Comparison of ENCODE assay signal across 15 cellular contexts in genomic region chr5:158050401-158050800, GRCh38.
A peak's percentile ranks its signal among the peaks of the same experiment; 100 is the strongest.
DNase-seq lines count a peak whose midpoint lies in the region; ATAC-seq, FAIRE-seq and TF ChIP-seq lines count a peak whose summit lies in the region.
"Had no signal": no experiment of that assay in that cellular context is flagged by ENCODE, and none has a peak within 500 bp of the region (broad histone marks: within the 10 kb centered on the region; RNA-seq: fewer than 3 reads in every experiment).

No MANE protein-coding gene starts in this region.

- peak overlapping the region; percentile 45 for H3K4me2 ChIP-seq in astrocyte (ENCODE audit: low read length)

- H3K4me3 ChIP-seq in astrocyte (ENCODE audit: insufficient read depth, low read depth, low read length) (no peak overlapping the region), gastroesophageal sphincter (no peak overlapping the region)
- H3K4me3 ChIP-seq: GM12878, K562 had no signal

- DNase-seq in GM03348 (ENCODE audit: low spot score) (peak; percentile 44), astrocyte (ENCODE audit: low read depth) (peak; percentile 51), hepatic stellate cell (ENCODE audit: low spot score) (peak; percentile 16), hippocampal formation (lab: John Stamatoyannopoulos, UW) (no peak), cardiac septum (ENCODE audit: low spot score) (no peak)
- DNase-seq: NCI-H1694 treated with DMSO at 0.1 percent for 48 hours, NCI-H774, SHP77 had no signal

- H3K36me3 Mint-ChIP-seq in astrocyte (ENCODE audit: low read depth, unreplicated experiment) = no peaks in the 10 kb centered on the region

- H3K79me2 ChIP-seq in astrocyte (ENCODE audit: insufficient read depth, low read length) = no peaks in the 10 kb centered on the region

- no peaks in the 10 kb centered on the region for H3K27me3 Mint-ChIP-seq in astrocyte (ENCODE audit: low read depth, unreplicated experiment)

- H4K20me1 ChIP-seq in astrocyte (ENCODE audit: insufficient read depth, low read length) = no peaks in the 10 kb centered on the region

- no peak for FAIRE-seq in astrocyte (lab: Jason Lieb, UNC)
- FAIRE-seq: GM12878, GM18507, K562 had no signal

- H3K4me1 ChIP-seq in astrocyte (ENCODE audit: insufficient read depth, low read length) = peaks cover 16% of the 10 kb centered on the region
- H3K4me1 ChIP-seq in gastroesophageal sphincter = peaks cover 0 to 19% (median 0%) of the 10 kb centered on the region in 3 donors

- H3K9me3 ChIP-seq in astrocyte (ENCODE audit: insufficient read depth, low read depth, low read length) (no peaks in the 10 kb centered on the region), gastroesophageal sphincter (no peaks in the 10 kb centered on the region)

- H3K4me1 Mint-ChIP-seq in astrocyte (ENCODE audit: low read depth, unreplicated experiment) = peaks cover 32% of the 10 kb centered on the region

- H2AFZ ChIP-seq in astrocyte (ENCODE audit: low read depth, low read length) = no peak overlapping the region

- H3K27ac ChIP-seq in astrocyte (ENCODE audit: low read depth, low read length) (peak overlapping the region; percentile 51), gastroesophageal sphincter (no peak overlapping the region)
- H3K27ac ChIP-seq: C4-2B had no signal

- no peak for TF ChIP-seq EP300 in gastroesophageal sphincter (IDR thresholded peaks at IDR 0.05)

- no peak overlapping the region for H3K27ac Mint-ChIP-seq in astrocyte (ENCODE audit: unreplicated experiment)

- H3K4me3 Mint-ChIP-seq in astrocyte (ENCODE audit: unreplicated experiment) = no peak overlapping the region

- WGBS in gastroesophageal sphincter (ENCODE audit: low coverage in 1 of 2), 2 donors = 17% methylated on average over 2 of the region's 2 CpGs

- H3K36me3 ChIP-seq in astrocyte (ENCODE audit: insufficient read depth, low read length) = no peaks in the 10 kb centered on the region
- no peaks in the 10 kb centered on the region for H3K36me3 ChIP-seq in gastroesophageal sphincter

- no peak for TF ChIP-seq POLR2A in gastroesophageal sphincter (IDR thresholded peaks at IDR 0.05)

- no peak overlapping the region for H3K9ac ChIP-seq in astrocyte (ENCODE audit: low read length)

- ATAC-seq in gastroesophageal sphincter = no peak
- ATAC-seq in activated CD4-positive, CD25-positive, alpha-beta regulatory T cell treated with anti-CD3 and anti-CD28 coated beads, Interleukin-2, amount 50 U/mL, for 24 hours = no peak
- ATAC-seq: GM12878, HCT116, K562 had no signal

- H3K9me3 Mint-ChIP-seq in astrocyte (ENCODE audit: unreplicated experiment) = no peaks in the 10 kb centered on the region

- H3K27me3 ChIP-seq in astrocyte (ENCODE audit: insufficient read depth, low read length) = no peaks in the 10 kb centered on the region
- H3K27me3 ChIP-seq in gastroesophageal sphincter = no peaks in the 10 kb centered on the region

- intact Hi-C loops in cardiac septum (cut with DNase I) = no loop called here

- TF ChIP-seq CTCF in astrocyte (IDR thresholded peaks at IDR 0.05; ENCODE audit: insufficient read depth, low read depth, low read length) = no peak
- TF ChIP-seq CTCF in gastroesophageal sphincter (IDR thresholded peaks at IDR 0.05) = no peak

Comparison
In these comparisons a context has a peak if more than half of its experiments do, and no peak if none do; other contexts are left out.
1. DNase-seq: peak in GM03348 (single experiment), astrocyte (single experiment) and hepatic stellate cell (single experiment); none in hippocampal formation (0 of 2) and cardiac septum (single experiment).